Comparison of ENCODE assay signal across 1 cellular context in the genomic region with DNA sequence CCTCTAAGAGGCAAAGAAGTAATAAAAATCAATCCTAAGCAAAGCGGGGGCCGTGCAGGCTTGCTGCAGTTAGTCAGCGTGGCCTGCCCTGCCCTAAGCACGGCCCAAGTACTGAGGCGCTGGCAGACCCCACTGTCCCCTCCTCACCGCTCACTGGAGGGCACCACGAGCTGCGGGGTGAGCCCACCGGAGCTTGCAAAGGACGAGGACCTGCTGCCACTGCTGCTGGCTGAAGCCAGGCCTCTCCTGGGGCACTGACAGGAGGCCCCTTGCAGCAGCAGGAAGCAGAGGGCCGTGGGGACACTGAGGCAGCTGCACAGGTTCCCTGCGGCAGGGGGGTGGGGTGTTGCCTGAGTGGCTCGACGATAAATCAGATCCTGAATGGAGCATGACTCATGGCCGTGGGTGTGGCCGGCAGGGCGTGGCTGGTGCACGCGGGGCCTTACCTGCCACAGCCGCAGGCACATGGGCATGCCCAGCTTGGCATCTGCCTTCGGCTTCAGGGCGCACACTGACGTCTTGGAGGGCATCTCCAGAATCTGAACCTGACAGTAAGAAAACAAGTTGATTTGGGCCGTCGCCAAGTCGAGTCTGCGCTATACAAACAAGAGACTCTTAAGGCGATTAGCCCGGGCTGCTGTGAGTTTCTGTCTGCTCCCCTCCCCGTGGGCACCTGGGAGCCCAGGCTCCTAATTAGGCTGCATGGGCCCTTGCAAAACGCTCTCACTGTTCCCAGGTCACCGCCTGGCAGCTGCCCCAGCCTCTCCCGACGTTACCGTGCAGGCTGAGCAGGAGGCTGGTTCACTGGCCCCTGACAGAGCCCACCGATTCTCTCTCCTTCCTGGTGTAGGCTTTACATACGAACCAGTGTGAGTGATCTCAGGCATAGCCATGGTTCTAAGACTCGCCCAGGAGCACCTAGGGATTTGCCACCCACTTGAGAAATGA.
TF ChIP-seq lines count a peak whose summit lies in the region.

No MANE protein-coding gene starts in this region.

TF ChIP-seq in K562, 482 proteins besides CTCF, POLR2A, EP300 and RAD21 (continued from another document):
- TF ChIP-seq, protein P1, sequence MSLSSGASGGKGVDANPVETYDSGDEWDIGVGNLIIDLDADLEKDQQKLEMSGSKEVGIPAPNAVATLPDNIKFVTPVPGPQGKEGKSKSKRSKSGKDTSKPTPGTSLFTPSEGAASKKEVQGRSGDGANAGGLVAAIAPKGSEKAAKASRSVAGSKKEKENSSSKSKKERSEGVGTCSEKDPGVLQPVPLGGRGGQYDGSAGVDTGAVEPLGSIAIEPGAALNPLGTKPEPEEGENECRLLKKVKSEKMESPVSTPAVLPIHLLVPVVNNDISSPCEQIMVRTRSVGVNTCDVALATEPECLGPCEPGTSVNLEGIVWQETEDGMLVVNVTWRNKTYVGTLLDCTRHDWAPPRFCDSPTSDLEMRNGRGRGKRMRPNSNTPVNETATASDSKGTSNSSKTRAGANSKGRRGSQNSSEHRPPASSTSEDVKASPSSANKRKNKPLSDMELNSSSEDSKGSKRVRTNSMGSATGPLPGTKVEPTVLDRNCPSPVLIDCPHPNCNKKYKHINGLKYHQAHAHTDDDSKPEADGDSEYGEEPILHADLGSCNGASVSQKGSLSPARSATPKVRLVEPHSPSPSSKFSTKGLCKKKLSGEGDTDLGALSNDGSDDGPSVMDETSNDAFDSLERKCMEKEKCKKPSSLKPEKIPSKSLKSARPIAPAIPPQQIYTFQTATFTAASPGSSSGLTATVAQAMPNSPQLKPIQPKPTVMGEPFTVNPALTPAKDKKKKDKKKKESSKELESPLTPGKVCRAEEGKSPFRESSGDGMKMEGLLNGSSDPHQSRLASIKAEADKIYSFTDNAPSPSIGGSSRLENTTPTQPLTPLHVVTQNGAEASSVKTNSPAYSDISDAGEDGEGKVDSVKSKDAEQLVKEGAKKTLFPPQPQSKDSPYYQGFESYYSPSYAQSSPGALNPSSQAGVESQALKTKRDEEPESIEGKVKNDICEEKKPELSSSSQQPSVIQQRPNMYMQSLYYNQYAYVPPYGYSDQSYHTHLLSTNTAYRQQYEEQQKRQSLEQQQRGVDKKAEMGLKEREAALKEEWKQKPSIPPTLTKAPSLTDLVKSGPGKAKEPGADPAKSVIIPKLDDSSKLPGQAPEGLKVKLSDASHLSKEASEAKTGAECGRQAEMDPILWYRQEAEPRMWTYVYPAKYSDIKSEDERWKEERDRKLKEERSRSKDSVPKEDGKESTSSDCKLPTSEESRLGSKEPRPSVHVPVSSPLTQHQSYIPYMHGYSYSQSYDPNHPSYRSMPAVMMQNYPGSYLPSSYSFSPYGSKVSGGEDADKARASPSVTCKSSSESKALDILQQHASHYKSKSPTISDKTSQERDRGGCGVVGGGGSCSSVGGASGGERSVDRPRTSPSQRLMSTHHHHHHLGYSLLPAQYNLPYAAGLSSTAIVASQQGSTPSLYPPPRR (CRISPR knock-in tag; IDR thresholded peaks at IDR 0.05; ENCODE audit: borderline replicate concordance) = no peak
- peak; percentile 93; the same call in 1 of the 2 replicates for TF ChIP-seq HNRNPL (IDR thresholded peaks at IDR 0.05; ENCODE audit: low read depth, low read length)
- TF ChIP-seq ZNF75A (CRISPR knock-in tag; IDR thresholded peaks at IDR 0.05) = no peak
- peak; percentile 54; the same call in 1 of the 2 replicates for TF ChIP-seq ZNF717 (CRISPR knock-in tag; IDR thresholded peaks at IDR 0.05)
- TF ChIP-seq ETV1 (tag; conservative IDR thresholded peaks at IDR 0.05; ENCODE audit: low read depth) = no peak; the same call in 1 of the 2 replicates
- TF ChIP-seq L3MBTL2 (IDR thresholded peaks at IDR 0.05) = peak; percentile 87
- no peak for TF ChIP-seq ESRRB (CRISPR knock-in tag; IDR thresholded peaks at IDR 0.05; ENCODE audit: borderline replicate concordance)
- 0 out of 2 replicates have a peak, but pooled peaks have one; percentile 41 for TF ChIP-seq KLF10 (CRISPR knock-in tag; IDR thresholded peaks at IDR 0.05)
- no peak for TF ChIP-seq HMG20A (CRISPR knock-in tag; conservative IDR thresholded peaks at IDR 0.05)
- TF ChIP-seq, protein P2, sequence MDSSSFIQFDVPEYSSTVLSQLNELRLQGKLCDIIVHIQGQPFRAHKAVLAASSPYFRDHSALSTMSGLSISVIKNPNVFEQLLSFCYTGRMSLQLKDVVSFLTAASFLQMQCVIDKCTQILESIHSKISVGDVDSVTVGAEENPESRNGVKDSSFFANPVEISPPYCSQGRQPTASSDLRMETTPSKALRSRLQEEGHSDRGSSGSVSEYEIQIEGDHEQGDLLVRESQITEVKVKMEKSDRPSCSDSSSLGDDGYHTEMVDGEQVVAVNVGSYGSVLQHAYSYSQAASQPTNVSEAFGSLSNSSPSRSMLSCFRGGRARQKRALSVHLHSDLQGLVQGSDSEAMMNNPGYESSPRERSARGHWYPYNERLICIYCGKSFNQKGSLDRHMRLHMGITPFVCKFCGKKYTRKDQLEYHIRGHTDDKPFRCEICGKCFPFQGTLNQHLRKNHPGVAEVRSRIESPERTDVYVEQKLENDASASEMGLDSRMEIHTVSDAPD (CRISPR knock-in tag; IDR thresholded peaks at IDR 0.05) = no peak
- TF ChIP-seq, protein P3, sequence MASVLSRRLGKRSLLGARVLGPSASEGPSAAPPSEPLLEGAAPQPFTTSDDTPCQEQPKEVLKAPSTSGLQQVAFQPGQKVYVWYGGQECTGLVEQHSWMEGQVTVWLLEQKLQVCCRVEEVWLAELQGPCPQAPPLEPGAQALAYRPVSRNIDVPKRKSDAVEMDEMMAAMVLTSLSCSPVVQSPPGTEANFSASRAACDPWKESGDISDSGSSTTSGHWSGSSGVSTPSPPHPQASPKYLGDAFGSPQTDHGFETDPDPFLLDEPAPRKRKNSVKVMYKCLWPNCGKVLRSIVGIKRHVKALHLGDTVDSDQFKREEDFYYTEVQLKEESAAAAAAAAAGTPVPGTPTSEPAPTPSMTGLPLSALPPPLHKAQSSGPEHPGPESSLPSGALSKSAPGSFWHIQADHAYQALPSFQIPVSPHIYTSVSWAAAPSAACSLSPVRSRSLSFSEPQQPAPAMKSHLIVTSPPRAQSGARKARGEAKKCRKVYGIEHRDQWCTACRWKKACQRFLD (CRISPR knock-in tag; IDR thresholded peaks at IDR 0.05) = no peak; the same call in 1 of the 2 replicates
- TF ChIP-seq DDX20 (tag; IDR thresholded peaks at IDR 0.05; ENCODE audit: low read depth) = no peak
- no peak for TF ChIP-seq NELFE (IDR thresholded peaks at IDR 0.05; ENCODE audit: insufficient read depth, insufficient read length)
- TF ChIP-seq HCFC1 (IDR thresholded peaks at IDR 0.05; ENCODE audit: low read depth, low read length) = peak; percentile 31; the same call in 1 of the 2 replicates
- peak; percentile 84 for TF ChIP-seq SMAD4 (CRISPR knock-in tag; conservative IDR thresholded peaks at IDR 0.05)
- TF ChIP-seq RCOR1 (IDR thresholded peaks at IDR 0.05; ENCODE audit: borderline replicate concordance in 1 of 2, low read depth in 2 of 2, low read length in 2 of 2) = peak; percentile 96 to 99
- TF ChIP-seq, protein P4, sequence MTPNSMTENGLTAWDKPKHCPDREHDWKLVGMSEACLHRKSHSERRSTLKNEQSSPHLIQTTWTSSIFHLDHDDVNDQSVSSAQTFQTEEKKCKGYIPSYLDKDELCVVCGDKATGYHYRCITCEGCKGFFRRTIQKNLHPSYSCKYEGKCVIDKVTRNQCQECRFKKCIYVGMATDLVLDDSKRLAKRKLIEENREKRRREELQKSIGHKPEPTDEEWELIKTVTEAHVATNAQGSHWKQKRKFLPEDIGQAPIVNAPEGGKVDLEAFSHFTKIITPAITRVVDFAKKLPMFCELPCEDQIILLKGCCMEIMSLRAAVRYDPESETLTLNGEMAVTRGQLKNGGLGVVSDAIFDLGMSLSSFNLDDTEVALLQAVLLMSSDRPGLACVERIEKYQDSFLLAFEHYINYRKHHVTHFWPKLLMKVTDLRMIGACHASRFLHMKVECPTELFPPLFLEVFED (CRISPR knock-in tag; conservative IDR thresholded peaks at IDR 0.05) = no peak
- TF ChIP-seq U2AF2 (optimal IDR thresholded peaks at IDR 0.05; ENCODE audit: low read depth, low read length) = no peak
- TF ChIP-seq STAT5A (IDR thresholded peaks at IDR 0.05; ENCODE audit: borderline replicate concordance, low read length) = no peak; the same call in 1 of the 2 replicates
TF ChIP-seq in K562: peak in this region for 133.
